In the genomic region with DNA sequence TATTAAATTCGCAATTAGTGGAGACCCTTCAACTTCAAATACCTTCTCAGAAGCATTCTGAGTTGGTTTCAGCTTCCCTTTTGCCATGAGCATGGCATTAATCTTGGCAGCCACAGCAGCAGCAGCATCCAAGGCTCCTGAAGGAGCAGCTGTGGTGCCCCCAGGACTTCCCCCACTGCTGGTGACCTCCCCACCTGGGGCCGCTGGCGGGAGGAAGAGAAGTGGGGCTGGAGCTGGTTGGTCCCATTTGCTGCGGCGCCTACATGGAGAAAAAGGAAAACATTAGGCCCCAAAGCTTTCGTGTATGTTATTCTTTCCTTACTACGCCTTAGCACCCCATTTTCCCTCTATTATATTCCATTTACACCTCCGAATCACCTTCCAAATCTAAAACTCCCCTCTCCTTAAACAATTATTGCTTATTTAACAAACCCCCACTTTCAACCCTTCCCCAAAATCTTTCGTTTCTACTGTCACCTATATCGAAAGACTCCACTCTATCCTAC, we compare ENCODE assay signal across 10 cellular contexts. TPM values are rescaled to one million over a fixed set of nuclear protein-coding genes. Genes with fewer than 3 reads are reported as not detected.
A peak's percentile ranks its signal among the peaks of the same experiment; 100 is the strongest.
DNase-seq lines count a peak whose midpoint lies in the region; ATAC-seq and TF ChIP-seq lines count a peak whose summit lies in the region.
"Had no signal": no experiment of that assay in that cellular context is flagged by ENCODE, and none has a peak within 500 bp of the region (broad histone marks: within the 10 kb centered on the region; RNA-seq: fewer than 3 reads in every experiment).

No MANE protein-coding gene starts in this region.

- H3K27ac ChIP-seq in heart left ventricle = peak overlapping the region; percentile 69 to 96 (median 93)
- peak overlapping the region; percentile 93 for H3K27ac ChIP-seq in vagina

- WGBS in heart left ventricle, 4 donors = 3 to 5% (median 4%) methylated on average over 10 of the region's 10 CpGs
- WGBS in lower leg skin, 2 donors = 2% methylated on average over 10 of the region's 10 CpGs

- H3K36me3 ChIP-seq in heart left ventricle (peaks cover 0 to 50% (median 46%) of the 10 kb centered on the region in 9 donors), vagina (peaks cover 0 to 37% of the 10 kb centered on the region in 2 donors)

- no peaks in the 10 kb centered on the region for H3K27me3 ChIP-seq in heart left ventricle
- H3K27me3 ChIP-seq in vagina = no peaks in the 10 kb centered on the region

- DNase-seq in heart left ventricle (no peak), Right ventricle myocardium superior (no peak), astrocyte of the cerebellum (ENCODE audit: low read depth) (no peak), lower leg skin (ENCODE audit: low spot score in 2 of 2) (peak in 1 of 2 donors; percentile 63), vagina (ENCODE audit: extremely low spot score in 2 of 2) (no peak), NCI-H774 (lab: John Stamatoyannopoulos, UW) (no peak), G401 (ENCODE audit: low spot score) (no peak)
- no peak for DNase-seq in activated T-cell treated with anti-CD3 and anti-CD28 coated beads, Interleukin-2, amount 50 U/mL, for 24 hours

- no peaks in the 10 kb centered on the region for H3K9me3 ChIP-seq in heart left ventricle
- no peaks in the 10 kb centered on the region for H3K9me3 ChIP-seq in vagina

- H3K27ac Mint-ChIP-seq in activated T-cell treated with anti-CD3 and anti-CD28 coated beads, Interleukin-2, amount 50 U/mL, for 24 hours = no peak overlapping the region
- H3K27ac Mint-ChIP-seq: activated T-helper 17 cell treated with anti-CD3 and anti-CD28 coated beads, Interleukin-2, amount 50 U/mL, for 72 hours had no signal

- no peak overlapping the region for H3K4me3 Mint-ChIP-seq in activated T-cell treated with anti-CD3 and anti-CD28 coated beads, Interleukin-2, amount 50 U/mL, for 24 hours
- H3K4me3 Mint-ChIP-seq: activated T-helper 17 cell treated with anti-CD3 and anti-CD28 coated beads, Interleukin-2, amount 50 U/mL, for 72 hours had no signal

- H3K9me3 Mint-ChIP-seq in activated T-cell treated with anti-CD3 and anti-CD28 coated beads, Interleukin-2, amount 50 U/mL, for 24 hours = no peaks in the 10 kb centered on the region
- H3K9me3 Mint-ChIP-seq: activated T-helper 17 cell treated with anti-CD3 and anti-CD28 coated beads, Interleukin-2, amount 50 U/mL, for 72 hours; IgD-negative memory B cell had no signal

- H3K36me3 Mint-ChIP-seq in activated T-cell treated with anti-CD3 and anti-CD28 coated beads, Interleukin-2, amount 50 U/mL, for 24 hours (ENCODE audit: low read depth) = peaks cover 10% of the 10 kb centered on the region
- H3K36me3 Mint-ChIP-seq: IgD-negative memory B cell had no signal

- TF ChIP-seq CTCF in heart left ventricle (IDR thresholded peaks at IDR 0.05) (no peak), astrocyte of the cerebellum (IDR thresholded peaks at IDR 0.05; ENCODE audit: low read depth, low read length, missing control alignments) (no peak), lower leg skin (IDR thresholded peaks at IDR 0.05) (no peak), vagina (IDR thresholded peaks at IDR 0.05) (no peak)

- peaks cover 25 to 63% (median 42%) of the 10 kb centered on the region in 12 donors for H3K4me1 ChIP-seq in heart left ventricle
- H3K4me1 ChIP-seq in vagina = peaks cover 55% of the 10 kb centered on the region

- peaks cover 42% of the 10 kb centered on the region for H3K4me1 Mint-ChIP-seq in activated T-cell treated with anti-CD3 and anti-CD28 coated beads, Interleukin-2, amount 50 U/mL, for 24 hours (ENCODE audit: low read depth)

- intact Hi-C loops in heart left ventricle (cut with DNase I) (loop anchor here in 4 of 10 donors (2.0 to 10.0 kb wide), 4 partner anchors 45 to 131 kb away; partner anchors contain the start of genes LAMTOR2 (in 2 of the 4), UBQLN4 (in 2 of the 4), ARHGEF2 (in 1 of the 4) and GON4L (in 1 of the 4)), Right ventricle myocardium superior (cut with DNase I) (no loop called here), lower leg skin (cut with DNase I; ENCODE audit: low total_unique reads) (no loop called here), vagina (cut with DNase I) (no loop called here)

- ATAC-seq in heart left ventricle (no peak), Right ventricle myocardium superior (ENCODE audit: poor library complexity) (no peak)

- no peak for TF ChIP-seq POLR2A in heart left ventricle (IDR thresholded peaks at IDR 0.05)
- TF ChIP-seq POLR2A in lower leg skin (IDR thresholded peaks at IDR 0.05) = no peak
- no peak for TF ChIP-seq POLR2A in vagina (IDR thresholded peaks at IDR 0.05)

- no peaks in the 10 kb centered on the region for H3K27me3 Mint-ChIP-seq in activated T-cell treated with anti-CD3 and anti-CD28 coated beads, Interleukin-2, amount 50 U/mL, for 24 hours
- H3K27me3 Mint-ChIP-seq: activated T-helper 17 cell treated with anti-CD3 and anti-CD28 coated beads, Interleukin-2, amount 50 U/mL, for 72 hours; IgD-negative memory B cell had no signal

- peak overlapping the region; percentile 63 to 96 (median 76) for H3K4me3 ChIP-seq in heart left ventricle
- peak overlapping the region; percentile 98 for H3K4me3 ChIP-seq in astrocyte of the cerebellum (ENCODE audit: low read depth, low read length)
- H3K4me3 ChIP-seq in lower leg skin (ENCODE audit: low read depth, poor library complexity, severe bottlenecking) = peak overlapping the region; percentile 69
- H3K4me3 ChIP-seq in vagina = peak overlapping the region; percentile 85 to 95

- in situ Hi-C loops in astrocyte of the cerebellum (cut with HindIII; ENCODE audit: low sequenced_read_pairs) = no loop called here
- in situ Hi-C loops in G401 (cut with HindIII; ENCODE audit: low sequenced_read_pairs) = no loop called here

RNA-seq across cellular contexts. Expression of gene KHDC4, which starts 0.6 kb away (rescaled TPM):
- 10 to 100 TPM; 16.9 to 28.0 (median 22.6) TPM for total RNA-seq in heart left ventricle
- polyA plus RNA-seq in heart left ventricle = 10 to 100 TPM; 17.4 to 19.1 TPM
- total RNA-seq in Right ventricle myocardium superior = 22.5 TPM
- 10 to 100 TPM; 32.7 to 96.0 (median 45.5) TPM for total RNA-seq in lower leg skin
- total RNA-seq in vagina = 47.6 TPM
- total RNA-seq in G401 (2014; rRNA removed; shearing (Covaris generic)) = 30.0 and 52.6 TPM in 2 replicates

RNA-seq across cellular contexts. Expression of gene RXFP4, which starts 7.8 kb away (rescaled TPM):
- not detected for total RNA-seq in heart left ventricle
- under 1 TPM in 1 of 2 donors, not detected in 1; 0.07 TPM for polyA plus RNA-seq in heart left ventricle
- total RNA-seq in Right ventricle myocardium superior = not detected
- total RNA-seq in lower leg skin = not detected
- not detected for total RNA-seq in vagina
- not detected in 2 replicates for total RNA-seq in G401 (2014; rRNA removed; shearing (Covaris generic))
- total RNA-seq: activated T-helper 17 cell treated with anti-CD3 and anti-CD28 coated beads, Interleukin-2, amount 50 U/mL, for 72 hours had no signal

RNA-seq across cellular contexts. Expression of gene RIT1, which starts 22.5 kb away (rescaled TPM):
- total RNA-seq in heart left ventricle (10 to 100 TPM; 15.1 to 33.3 (median 20.0) TPM), Right ventricle myocardium superior (19.0 TPM), lower leg skin (10 to 100 TPM; 16.1 to 34.2 (median 24.2) TPM), vagina (38.3 TPM)
- 10 to 100 TPM in 1 of 2 donors, 1 to 10 TPM in 1; 8.1 to 20.1 TPM for polyA plus RNA-seq in heart left ventricle
- total RNA-seq in G401 (2014; rRNA removed; shearing (Covaris generic)) = 22.6 and 43.9 TPM in 2 replicates

RNA-seq across cellular contexts. Expression of gene ARHGEF2, which starts 44.7 kb away (rescaled TPM):
- total RNA-seq in heart left ventricle = 10 to 100 TPM; 34.7 to 98.6 (median 61.6) TPM
- 10 to 100 TPM; 23.9 to 28.8 TPM for polyA plus RNA-seq in heart left ventricle
- total RNA-seq in Right ventricle myocardium superior = 55.7 TPM
- 10 to 100 TPM; 18.7 to 35.5 (median 28.3) TPM for total RNA-seq in lower leg skin
- 76.4 TPM for total RNA-seq in vagina
- 20.3 and 35.9 TPM in 2 replicates for total RNA-seq in G401 (2014; rRNA removed; shearing (Covaris generic))
